In the genomic region with DNA sequence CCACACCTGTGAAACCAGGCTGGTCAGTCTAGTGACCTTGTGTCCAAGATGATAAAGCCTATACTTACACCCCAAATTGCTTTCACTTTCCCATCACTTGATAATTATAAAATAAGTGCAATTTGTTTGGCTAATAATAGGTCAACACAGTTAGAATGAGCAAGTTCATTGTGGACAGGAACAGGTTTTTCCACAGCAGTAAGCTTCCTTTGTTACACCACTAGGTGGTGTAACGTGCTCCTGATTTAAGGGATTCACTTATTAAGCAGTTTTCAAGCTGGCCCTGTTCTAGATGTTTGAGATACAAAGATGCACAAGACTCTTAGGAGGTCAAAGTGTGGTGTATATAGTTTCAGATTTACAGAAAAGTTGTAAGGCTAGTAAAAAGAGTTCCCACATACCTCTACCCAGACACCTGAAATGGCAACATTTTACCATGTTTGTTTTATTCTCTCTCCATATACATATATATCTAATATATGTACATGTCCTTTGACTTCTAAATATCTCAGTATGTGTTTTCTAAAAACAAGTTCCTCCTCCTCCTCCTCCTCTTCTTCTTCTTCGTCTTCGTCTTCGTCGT, we compare ENCODE assay signal across 8 cellular contexts. TPM values are rescaled to one million over a fixed set of nuclear protein-coding genes. Genes with fewer than 3 reads are reported as not detected.
DNase-seq lines count a peak whose midpoint lies in the region; ATAC-seq and TF ChIP-seq lines count a peak whose summit lies in the region.

No MANE protein-coding gene starts in this region.

- POLR2A ChIA-PET in T-cell (lab: Charles Lee) = no interaction called here

- DNase-seq in activated CD8-positive, alpha-beta memory T cell treated with anti-CD3 and anti-CD28 coated beads, Interleukin-2, amount 10 ng/mL, durations not matched to agents 7 days and 5 days = no peak
- DNase-seq in activated CD8-positive, alpha-beta memory T cell treated with anti-CD3 and anti-CD28 coated beads, Interleukin-2, amount 50 U/mL, for 48 hours = no peak
- DNase-seq in NCI-H446 treated with DMSO at 0.1 percent for 48 hours (lab: John Stamatoyannopoulos, UW) = peak; percentile 7
- peak; percentile 69 to 77 for DNase-seq in cardiac fibroblast (ENCODE audit: low read depth in 2 of 2)
- DNase-seq in nephron progenitor cell = no peak
- DNase-seq in T-cell = no peak
- no peak for DNase-seq in KG1 (lab: John Stamatoyannopoulos, UW)

- peak; percentile 45 for ATAC-seq in activated CD8-positive, alpha-beta memory T cell treated with anti-CD3 and anti-CD28 coated beads, Interleukin-2, amount 10 ng/mL, durations not matched to agents 7 days and 5 days
- peak; percentile 76 for ATAC-seq in HG02852 (IDR thresholded peaks at IDR 0.05; ENCODE audit: unreplicated experiment)
- no peak for ATAC-seq in T-cell (replicated peaks in 1 of 4)

- H3K27me3 Mint-ChIP-seq in activated CD8-positive, alpha-beta memory T cell treated with anti-CD3 and anti-CD28 coated beads, Interleukin-2, amount 10 ng/mL, durations not matched to agents 7 days and 5 days = peaks cover 13% of the 10 kb centered on the region
- peaks cover 70% of the 10 kb centered on the region for H3K27me3 Mint-ChIP-seq in nephron progenitor cell (ENCODE audit: low read depth, poor library complexity)
- no peaks in the 10 kb centered on the region for H3K27me3 Mint-ChIP-seq in T-cell

- peaks cover 9% of the 10 kb centered on the region for H3K4me1 Mint-ChIP-seq in activated CD8-positive, alpha-beta memory T cell treated with anti-CD3 and anti-CD28 coated beads, Interleukin-2, amount 10 ng/mL, durations not matched to agents 7 days and 5 days
- H3K4me1 Mint-ChIP-seq in nephron progenitor cell (peaks cover 4% of the 10 kb centered on the region), T-cell (peaks cover 3 to 6% (median 3%) of the 10 kb centered on the region in 3 donors)

- peak; percentile 72 for TF ChIP-seq CTCF in cardiac fibroblast (IDR thresholded peaks at IDR 0.05; ENCODE audit: low read depth, low read length)
- peak; percentile 47 for TF ChIP-seq CTCF in nephron progenitor cell (IDR thresholded peaks at IDR 0.05)

- H3K4me3 ChIP-seq in cardiac fibroblast (replicated peaks in 1 of 2; ENCODE audit: low read depth in 2 of 2, low read length in 2 of 2) = no peak overlapping the region

- CTCF ChIA-PET in activated CD8-positive, alpha-beta memory T cell treated with anti-CD3 and anti-CD28 coated beads, Interleukin-2, amount 10 ng/mL, durations not matched to agents 7 days and 5 days (lab: Charles Lee) = interaction anchor here (1.0 to 3.2 kb wide), 13 partner anchors 11 to 465 kb away, joined by 3 to 19 read pairs (median 4); a partner anchor contains a TSS
- CTCF ChIA-PET in T-cell (lab: Charles Lee) = interaction anchor here (0.5 to 2.0 kb wide), 12 partner anchors 12 to 1010 kb away, joined by 3 to 8 read pairs (median 4); no protein-coding TSS in a partner anchor

- H3K36me3 Mint-ChIP-seq in activated CD8-positive, alpha-beta memory T cell treated with anti-CD3 and anti-CD28 coated beads, Interleukin-2, amount 10 ng/mL, durations not matched to agents 7 days and 5 days = no peaks in the 10 kb centered on the region
- no peaks in the 10 kb centered on the region for H3K36me3 Mint-ChIP-seq in nephron progenitor cell (ENCODE audit: low read depth)
- no peaks in the 10 kb centered on the region for H3K36me3 Mint-ChIP-seq in T-cell

- H3K9me3 Mint-ChIP-seq in activated CD8-positive, alpha-beta memory T cell treated with anti-CD3 and anti-CD28 coated beads, Interleukin-2, amount 10 ng/mL, durations not matched to agents 7 days and 5 days (ENCODE audit: low read depth) = no peaks in the 10 kb centered on the region
- H3K9me3 Mint-ChIP-seq in nephron progenitor cell = peaks cover 7% of the 10 kb centered on the region
- no peaks in the 10 kb centered on the region for H3K9me3 Mint-ChIP-seq in T-cell

- no peak overlapping the region for H3K4me3 Mint-ChIP-seq in activated CD8-positive, alpha-beta memory T cell treated with anti-CD3 and anti-CD28 coated beads, Interleukin-2, amount 10 ng/mL, durations not matched to agents 7 days and 5 days
- H3K4me3 Mint-ChIP-seq in nephron progenitor cell = no peak overlapping the region
- no peak overlapping the region for H3K4me3 Mint-ChIP-seq in T-cell

- no peak overlapping the region for H3K27ac Mint-ChIP-seq in activated CD8-positive, alpha-beta memory T cell treated with anti-CD3 and anti-CD28 coated beads, Interleukin-2, amount 10 ng/mL, durations not matched to agents 7 days and 5 days
- H3K27ac Mint-ChIP-seq in nephron progenitor cell (no peak overlapping the region), T-cell (no peak overlapping the region)

RNA-seq across cellular contexts. Expression of a gene that starts 6.8 kb away (rescaled TPM):
- 10 to 100 TPM; 19.4 to 20.6 TPM for total RNA-seq in activated CD8-positive, alpha-beta memory T cell treated with anti-CD3 and anti-CD28 coated beads, Interleukin-2, amount 10 ng/mL, durations not matched to agents 7 days and 5 days
- 10 to 100 TPM; 17.7 to 28.3 (median 25.5) TPM for total RNA-seq in T-cell

Comparison
In these comparisons a context has a peak if more than half of its experiments do, and no peak if none do; other contexts are left out.
1. ATAC-seq: peak in activated CD8-positive, alpha-beta memory T cell treated with anti-CD3 and anti-CD28 coated beads, Interleukin-2, amount 10 ng/mL, durations not matched to agents 7 days and 5 days (single experiment) and HG02852 (single experiment); none in T-cell (0 of 4).
2. DNase-seq: peak in NCI-H446 treated with DMSO at 0.1 percent for 48 hours (single experiment) and cardiac fibroblast (2 of 2); none in activated CD8-positive, alpha-beta memory T cell treated with anti-CD3 and anti-CD28 coated beads, Interleukin-2, amount 10 ng/mL, durations not matched to agents 7 days and 5 days (single experiment), activated CD8-positive, alpha-beta memory T cell treated with anti-CD3 and anti-CD28 coated beads, Interleukin-2, amount 50 U/mL, for 48 hours (single experiment), nephron progenitor cell (single experiment), T-cell (0 of 34) and KG1 (single experiment).